30 cellular contexts compared by ENCODE assay signal in the genomic region with DNA sequence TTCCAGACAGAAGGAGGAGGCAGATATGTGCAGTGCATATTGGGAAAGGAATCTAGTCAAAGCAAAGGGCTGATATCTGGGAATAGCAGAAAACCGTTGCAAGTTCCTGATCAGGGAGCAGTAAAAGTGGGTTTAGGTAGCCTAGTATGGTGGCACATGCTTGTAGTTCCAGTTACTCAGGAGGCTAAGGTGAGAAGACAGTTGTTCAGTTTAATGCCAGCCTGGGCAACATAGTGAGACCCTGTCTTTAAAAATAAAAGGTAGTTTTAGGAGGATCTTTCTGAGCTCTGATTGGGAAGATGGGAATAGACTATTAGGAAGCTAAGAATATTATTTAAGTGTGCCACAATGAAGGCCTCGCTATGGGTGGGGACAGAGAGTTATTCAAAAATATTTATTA. TPM values are rescaled to one million over a fixed set of nuclear protein-coding genes. Genes with fewer than 3 reads are reported as not detected.
"Had no signal": no experiment of that assay in that cellular context is flagged by ENCODE, and none has a peak within 500 bp of the region (broad histone marks: within the 10 kb centered on the region; RNA-seq: fewer than 3 reads in every experiment).

No MANE protein-coding gene starts in this region.

- H3K4me1 Mint-ChIP-seq: activated naive CD4-positive, alpha-beta T cell treated with anti-CD3 and anti-CD28 coated beads, Interleukin-2, amount 10 ng/mL, durations not matched to agents 7 days and 5 days; activated naive CD8-positive, alpha-beta T cell treated with anti-CD3 and anti-CD28 coated beads, Interleukin-2, amount 50 U/mL, for 24 hours had no signal

- H3K4me1 ChIP-seq: SJSA1 had no signal

- H3K4me2 ChIP-seq: SK-N-SH had no signal

- H3K36me3 ChIP-seq: brain microvascular endothelial cell, SJSA1 had no signal

- H3K4me3 ChIP-seq: SJSA1 had no signal

- H3K27ac Mint-ChIP-seq: activated CD4-positive, alpha-beta memory T cell treated with anti-CD3 and anti-CD28 coated beads for 36 hours; activated naive CD4-positive, alpha-beta T cell treated with anti-CD3 and anti-CD28 coated beads, Interleukin-2, amount 10 ng/mL, durations not matched to agents 7 days and 5 days; activated naive CD8-positive, alpha-beta T cell; activated naive CD8-positive, alpha-beta T cell treated with anti-CD3 and anti-CD28 coated beads, Interleukin-2, amount 50 U/mL, for 24 hours; activated T-helper 1 cell treated with anti-CD3 and anti-CD28 coated beads, Interleukin-12 subunit alpha, Interleukin-12 subunit beta, Interleukin-2, Interleukin-4 antibody, amounts not matched to agents 30 ng/mL and 10 ng/mL and 1 ng/mL, durations not matched to agents 14 hours and 24 hours and 36 hours; T-helper 1 cell treated with Interleukin-12 subunit alpha and Interleukin-12 subunit beta and Interleukin-4 antibody, amounts not matched to agents 30 μg/mL and 1 μg/mL, for 36 hours; T-helper 2 cell treated with Interferon-gamma antibody and Interleukin-4, amounts not matched to agents 5 μg/mL and 100 μg/mL, for 36 hours had no signal

- H3K9me3 Mint-ChIP-seq: activated CD4-positive, alpha-beta memory T cell treated with anti-CD3 and anti-CD28 coated beads for 36 hours; activated naive CD4-positive, alpha-beta T cell treated with anti-CD3 and anti-CD28 coated beads, Interleukin-2, amount 10 ng/mL, durations not matched to agents 7 days and 5 days; activated naive CD8-positive, alpha-beta T cell treated with anti-CD3 and anti-CD28 coated beads, Interleukin-2, amount 50 U/mL, for 24 hours; activated T-cell treated with anti-CD3 and anti-CD28 coated beads, Interleukin-2, amount 50 U/mL, for 4 hours; activated T-helper 1 cell treated with anti-CD3 and anti-CD28 coated beads, Interleukin-12 subunit alpha, Interleukin-12 subunit beta, Interleukin-2, Interleukin-4 antibody, amounts not matched to agents 30 ng/mL and 10 ng/mL and 1 ng/mL, durations not matched to agents 14 hours and 24 hours and 36 hours; T-helper 1 cell treated with Interleukin-12 subunit alpha and Interleukin-12 subunit beta and Interleukin-4 antibody, amounts not matched to agents 30 μg/mL and 1 μg/mL, for 36 hours; T-helper 2 cell treated with Interferon-gamma antibody and Interleukin-4, amounts not matched to agents 5 μg/mL and 100 μg/mL, for 36 hours had no signal

- DNase-seq: activated CD4-positive, alpha-beta memory T cell treated with anti-CD3 and anti-CD28 coated beads for 36 hours; activated CD4-positive, alpha-beta T cell treated with anti-CD3 and anti-CD28 coated beads for 4 hours; activated CD4-positive, alpha-beta T cell treated with anti-CD3 and anti-CD28 coated beads, Interleukin-2, amount 50 U/mL, for 1 hour; activated CD8-positive, alpha-beta memory T cell treated with anti-CD3 and anti-CD28 coated beads, Interleukin-2, amount 50 U/mL, for 4 hours; activated effector memory CD4-positive, alpha-beta T cell treated with Interleukin-2 at 50 U/mL for 16 hours; activated naive CD4-positive, alpha-beta T cell treated with anti-CD3 and anti-CD28 coated beads, Interleukin-2, amount 10 ng/mL, durations not matched to agents 7 days and 5 days; activated naive CD8-positive, alpha-beta T cell treated with anti-CD3 and anti-CD28 coated beads, Interleukin-2, amount 50 U/mL, for 24 hours; activated T-cell treated with anti-CD3 and anti-CD28 coated beads for 4 hours; activated T-cell treated with anti-CD3 and anti-CD28 coated beads, Interleukin-2, amount 50 U/mL, for 4 hours; anterior cingulate cortex; brain microvascular endothelial cell; central memory CD4-positive, alpha-beta T cell; Karpas-422; NCI-H1105; NCI-H1417 treated with DMSO at 0.1 percent for 48 hours; NCI-H187 treated with DMSO at 0.1 percent for 48 hours; NCI-H2081; NCI-H345; NCI-H524 treated with DMSO at 0.1 percent for 48 hours; SHP77; SK-N-SH had no signal

- H3K9me3 ChIP-seq: SJSA1, SK-N-SH had no signal

- H3K4me3 Mint-ChIP-seq: activated CD4-positive, alpha-beta memory T cell treated with anti-CD3 and anti-CD28 coated beads for 36 hours; activated naive CD4-positive, alpha-beta T cell treated with anti-CD3 and anti-CD28 coated beads, Interleukin-2, amount 10 ng/mL, durations not matched to agents 7 days and 5 days; activated naive CD8-positive, alpha-beta T cell; activated naive CD8-positive, alpha-beta T cell treated with anti-CD3 and anti-CD28 coated beads, Interleukin-2, amount 50 U/mL, for 24 hours; activated T-cell treated with anti-CD3 and anti-CD28 coated beads, Interleukin-2, amount 50 U/mL, for 4 hours; activated T-helper 1 cell treated with anti-CD3 and anti-CD28 coated beads, Interleukin-12 subunit alpha, Interleukin-12 subunit beta, Interleukin-2, Interleukin-4 antibody, amounts not matched to agents 30 ng/mL and 10 ng/mL and 1 ng/mL, durations not matched to agents 14 hours and 24 hours and 36 hours; T-helper 1 cell treated with Interleukin-12 subunit alpha and Interleukin-12 subunit beta and Interleukin-4 antibody, amounts not matched to agents 30 μg/mL and 1 μg/mL, for 36 hours; T-helper 2 cell treated with Interferon-gamma antibody and Interleukin-4, amounts not matched to agents 5 μg/mL and 100 μg/mL, for 36 hours had no signal

- H3K27ac ChIP-seq: brain microvascular endothelial cell, SJSA1 had no signal

- H3K9ac ChIP-seq: SK-N-SH had no signal

- H3K36me3 Mint-ChIP-seq: activated CD4-positive, alpha-beta memory T cell treated with anti-CD3 and anti-CD28 coated beads for 36 hours; activated naive CD4-positive, alpha-beta T cell treated with anti-CD3 and anti-CD28 coated beads, Interleukin-2, amount 10 ng/mL, durations not matched to agents 7 days and 5 days; activated naive CD8-positive, alpha-beta T cell had no signal

- H3K27me3 Mint-ChIP-seq: activated CD4-positive, alpha-beta memory T cell treated with anti-CD3 and anti-CD28 coated beads for 36 hours; activated naive CD4-positive, alpha-beta T cell treated with anti-CD3 and anti-CD28 coated beads, Interleukin-2, amount 10 ng/mL, durations not matched to agents 7 days and 5 days; activated naive CD8-positive, alpha-beta T cell; activated naive CD8-positive, alpha-beta T cell treated with anti-CD3 and anti-CD28 coated beads, Interleukin-2, amount 50 U/mL, for 24 hours had no signal

- H3K27me3 ChIP-seq: brain microvascular endothelial cell, SJSA1 had no signal

RNA-seq across cellular contexts. Expression of a gene that starts 1.7 kb away (rescaled TPM):
- total RNA-seq: activated CD4-positive, alpha-beta memory T cell treated with anti-CD3 and anti-CD28 coated beads for 36 hours; activated T-cell treated with anti-CD3 and anti-CD28 coated beads, Interleukin-2, amount 50 U/mL, for 4 hours; activated T-helper 1 cell treated with anti-CD3 and anti-CD28 coated beads, Interleukin-12 subunit alpha, Interleukin-12 subunit beta, Interleukin-2, Interleukin-4 antibody, amounts not matched to agents 30 ng/mL and 10 ng/mL and 1 ng/mL, durations not matched to agents 14 hours and 24 hours and 36 hours; chondrocyte; MCF 10A; NCI-H460; RPMI7951; SJSA1 had no signal

RNA-seq across cellular contexts. Expression of a gene that starts 53.0 kb away (rescaled TPM):
- total RNA-seq: activated CD4-positive, alpha-beta memory T cell treated with anti-CD3 and anti-CD28 coated beads for 36 hours; activated T-helper 1 cell treated with anti-CD3 and anti-CD28 coated beads, Interleukin-12 subunit alpha, Interleukin-12 subunit beta, Interleukin-2, Interleukin-4 antibody, amounts not matched to agents 30 ng/mL and 10 ng/mL and 1 ng/mL, durations not matched to agents 14 hours and 24 hours and 36 hours; MCF 10A had no signal
